23 cellular contexts compared by ENCODE assay signal in the genomic region with DNA sequence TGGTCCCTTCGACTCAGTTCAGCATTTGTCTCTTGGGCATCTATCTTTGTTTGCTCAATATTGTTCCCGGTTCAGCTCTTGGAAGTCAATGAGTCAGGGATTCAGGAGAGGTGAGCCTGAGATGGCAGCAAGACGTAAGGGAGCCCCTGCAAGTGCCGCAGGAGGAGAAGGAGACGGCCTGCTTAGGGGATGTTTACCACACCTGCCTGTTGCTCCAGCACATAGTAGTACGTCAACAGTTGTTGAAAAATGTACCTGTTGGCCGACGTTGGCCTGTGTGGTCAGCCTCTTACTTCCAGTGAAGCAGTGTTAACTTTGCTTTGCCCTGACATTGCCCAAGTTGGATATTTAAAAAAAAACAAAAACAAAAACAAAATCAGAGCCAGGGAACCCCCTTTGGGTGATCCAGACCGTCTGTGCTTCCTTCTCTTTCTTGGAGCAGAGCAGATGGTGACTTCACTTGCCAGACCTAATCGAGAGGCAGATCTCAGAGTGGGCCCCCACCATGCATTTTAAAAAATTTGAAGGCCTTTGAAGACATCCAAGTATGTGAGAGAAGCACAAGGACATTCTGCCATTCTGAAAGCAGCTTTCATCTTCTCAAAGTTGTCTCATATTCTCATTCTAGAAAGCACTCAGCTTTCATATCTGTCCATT.
DNase-seq lines count a peak whose midpoint lies in the region; ATAC-seq and TF ChIP-seq lines count a peak whose summit lies in the region.
"Had no signal": no experiment of that assay in that cellular context is flagged by ENCODE, and none has a peak within 500 bp of the region (broad histone marks: within the 10 kb centered on the region; RNA-seq: fewer than 3 reads in every experiment).

No MANE protein-coding gene starts in this region.

- H3K27me3 ChIP-seq in dorsolateral prefrontal cortex (no peaks in the 10 kb centered on the region), MM.1S (replicated peaks; ENCODE audit: insufficient read depth, low read length) (no peaks in the 10 kb centered on the region)

- no peaks in the 10 kb centered on the region for H3K79me2 ChIP-seq in MM.1S (ENCODE audit: low read length)

- H3K36me3 ChIP-seq in MM.1S (replicated peaks; ENCODE audit: insufficient read depth, low read length) = no peaks in the 10 kb centered on the region
- H3K36me3 ChIP-seq: SJCRH30 had no signal

- no peaks in the 10 kb centered on the region for H4K20me1 ChIP-seq in MM.1S (ENCODE audit: insufficient read depth, low read length)

- no peaks in the 10 kb centered on the region for H3K9me3 ChIP-seq in MM.1S (replicated peaks; ENCODE audit: insufficient read depth, low read length)
- H3K9me3 ChIP-seq: Caco-2, SJCRH30 had no signal

- no peak overlapping the region for H3K4me2 ChIP-seq in MM.1S (ENCODE audit: low read depth, low read length)

- no peak overlapping the region for H3K9ac ChIP-seq in MM.1S (ENCODE audit: low read length)

- H3K4me1 Mint-ChIP-seq in osteocyte (ENCODE audit: unreplicated experiment) = no peaks in the 10 kb centered on the region
- no peaks in the 10 kb centered on the region for H3K4me1 Mint-ChIP-seq in effector memory CD8-positive, alpha-beta T cell (ENCODE audit: low read depth in 2 of 2)
- H3K4me1 Mint-ChIP-seq: B cell had no signal

- in situ Hi-C loops in G401 (cut with HindIII; ENCODE audit: low sequenced_read_pairs) = no loop called here

- no peak overlapping the region for H2AFZ ChIP-seq in MM.1S (ENCODE audit: low read length)

- no peak for TF ChIP-seq CTCF in dorsolateral prefrontal cortex (IDR thresholded peaks at IDR 0.05 in 54 of 56, conservative IDR thresholded peaks at IDR 0.05 in 2 of 56; ENCODE audit: low read depth in 1 of 56, partially characterized antibody in 56 of 56)
- TF ChIP-seq CTCF in osteocyte (IDR thresholded peaks at IDR 0.05) = no peak
- TF ChIP-seq CTCF in MM.1S (IDR thresholded peaks at IDR 0.05; ENCODE audit: low read length) = no peak

- no peaks in the 10 kb centered on the region for H3K4me1 ChIP-seq in MM.1S (ENCODE audit: low read length)
- H3K4me1 ChIP-seq: Caco-2, SJCRH30 had no signal

- H3K27me3 Mint-ChIP-seq in osteocyte (ENCODE audit: unreplicated experiment) = no peaks in the 10 kb centered on the region
- peaks cover 60 to 72% of the 10 kb centered on the region in 2 donors for H3K27me3 Mint-ChIP-seq in effector memory CD8-positive, alpha-beta T cell

- H3K4me3 Mint-ChIP-seq in osteocyte (ENCODE audit: unreplicated experiment) = no peak overlapping the region
- H3K4me3 Mint-ChIP-seq in effector memory CD8-positive, alpha-beta T cell = no peak overlapping the region
- H3K4me3 Mint-ChIP-seq: B cell; CD8-positive, alpha-beta T cell had no signal

- no peak overlapping the region for H3K27ac Mint-ChIP-seq in osteocyte (ENCODE audit: unreplicated experiment)
- H3K27ac Mint-ChIP-seq in effector memory CD8-positive, alpha-beta T cell = no peak overlapping the region
- H3K27ac Mint-ChIP-seq: B cell; CD8-positive, alpha-beta T cell had no signal

- no peaks in the 10 kb centered on the region for H3K9me2 ChIP-seq in MM.1S (replicated peaks; ENCODE audit: insufficient read depth, low read length)

- DNase-seq in G401 (ENCODE audit: low spot score) = peak; percentile 88
- peak; percentile 56 for DNase-seq in NCI-H2171 (lab: John Stamatoyannopoulos, UW)
- DNase-seq in dorsolateral prefrontal cortex = peak in 1 of 10 donors; percentile 61
- peak; percentile 67 for DNase-seq in osteocyte (ENCODE audit: extremely low spot score, unreplicated experiment)
- DNase-seq in effector memory CD8-positive, alpha-beta T cell = no peak
- DNase-seq in MM.1S = no peak
- DNase-seq: Caco-2; CD8-positive, alpha-beta T cell; DMS153; Kasumi-1; NCI-H1105; NCI-H187 treated with DMSO at 0.1 percent for 48 hours; NCI-H446; NCI-H524 treated with DMSO at 0.1 percent for 48 hours; NCI-H82; NK-92 treated with Interleukin-12 subunit alpha and Interleukin-12 subunit beta, amount 100 ng/mL, for 24 hours; PC-3; SJCRH30 had no signal

- no peak overlapping the region for H3K4me3 ChIP-seq in dorsolateral prefrontal cortex
- no peak overlapping the region for H3K4me3 ChIP-seq in MM.1S (ENCODE audit: low read length)
- H3K4me3 ChIP-seq: SJCRH30 had no signal

- no peaks in the 10 kb centered on the region for H3F3A ChIP-seq in MM.1S (ENCODE audit: insufficient read depth, low read length)

- H3K27ac ChIP-seq in dorsolateral prefrontal cortex (peak overlapping the region in 30 of 59 donors; percentile 3 to 80 (median 29)), MM.1S (ENCODE audit: low read length) (no peak overlapping the region)
- H3K27ac ChIP-seq: C4-2B, SJCRH30 had no signal

- H3K36me3 Mint-ChIP-seq in osteocyte (ENCODE audit: unreplicated experiment) = no peaks in the 10 kb centered on the region
- no peaks in the 10 kb centered on the region for H3K36me3 Mint-ChIP-seq in effector memory CD8-positive, alpha-beta T cell (ENCODE audit: insufficient read depth)
- H3K36me3 Mint-ChIP-seq: CD8-positive, alpha-beta T cell had no signal

- no peak for ATAC-seq in esophagus mucosa
- no peak for ATAC-seq in effector memory CD8-positive, alpha-beta T cell (replicated peaks)
- ATAC-seq: CD8-positive, alpha-beta T cell; HepG2; PC-3; SK-N-SH treated with all-trans-retinoic acid at 6 μM for 48 hours had no signal

- H3K9me3 Mint-ChIP-seq in osteocyte (ENCODE audit: unreplicated experiment) = no peaks in the 10 kb centered on the region
- no peaks in the 10 kb centered on the region for H3K9me3 Mint-ChIP-seq in effector memory CD8-positive, alpha-beta T cell
- H3K9me3 Mint-ChIP-seq: CD8-positive, alpha-beta T cell had no signal

- intact Hi-C loops in dorsolateral prefrontal cortex (cut with DNase I) = no loop called here

Comparison
In these comparisons a context has a peak if more than half of its experiments do, and no peak if none do; other contexts are left out.
1. DNase-seq: peak in G401 (single experiment), NCI-H2171 (single experiment) and osteocyte (single experiment); none in effector memory CD8-positive, alpha-beta T cell (0 of 3) and MM.1S (single experiment).